ENCODE assay signal across 10 cellular contexts in the genomic region with DNA sequence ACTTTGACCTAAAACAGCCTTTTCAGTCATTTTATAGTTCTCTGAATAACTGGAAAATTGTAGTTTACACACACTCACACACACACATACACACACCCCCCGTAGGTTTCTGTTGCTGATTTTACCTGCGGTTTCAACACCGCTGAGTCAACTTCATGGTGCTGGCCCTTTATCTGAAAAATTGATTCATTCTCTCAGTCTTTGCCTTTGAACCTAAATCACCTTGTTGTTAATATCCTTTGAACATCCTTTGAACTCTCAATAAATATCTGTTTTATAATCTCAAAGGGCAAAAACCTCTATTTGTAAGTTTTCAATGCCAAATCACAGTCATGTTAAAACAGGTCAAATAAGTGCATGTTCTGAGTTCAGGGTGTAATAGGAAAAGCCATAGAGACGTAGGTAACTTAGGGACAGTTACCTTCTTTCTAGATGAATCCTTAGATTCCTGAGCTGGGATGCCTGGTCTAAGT.
DNase-seq lines count a peak whose midpoint lies in the region; ATAC-seq, FAIRE-seq and TF ChIP-seq lines count a peak whose summit lies in the region.
"Had no signal": no experiment of that assay in that cellular context is flagged by ENCODE, and none has a peak within 500 bp of the region (broad histone marks: within the 10 kb centered on the region; RNA-seq: fewer than 3 reads in every experiment).

No MANE protein-coding gene starts in this region.

- FAIRE-seq in H1 (lab: Jason Lieb, UNC): no peak

- no peak overlapping the region for H4K5ac ChIP-seq in H1 (ENCODE audit: insufficient read length, low read depth, low read length)
- H4K5ac ChIP-seq in mesendoderm (ENCODE audit: low read length): no peak overlapping the region

- H3K79me2 ChIP-seq in H1 (ENCODE audit: control insufficient read depth in 1 of 2, insufficient read depth in 2 of 2, low read length in 2 of 2) (no peaks in the 10 kb centered on the region), mesendoderm (ENCODE audit: control insufficient read depth, insufficient read depth, low read length) (no peaks in the 10 kb centered on the region)

- H4K8ac ChIP-seq in H1 (ENCODE audit: extremely low read depth, insufficient read depth, low read length) (no peak overlapping the region), mesendoderm (ENCODE audit: low read depth, low read length) (no peak overlapping the region)

- POLR2A ChIA-PET in Panc1 (lab: Charles Lee) (no interaction called here), H1 (lab: Charles Lee; ENCODE audit: partially characterized antibody) (interaction anchor here (0.8 kb wide), 1 partner anchor 730 kb away, joined by 4 read pairs; no protein-coding TSS in a partner anchor)
- POLR2A ChIA-PET in activated CD8-positive, alpha-beta T cell treated with anti-CD3 and anti-CD28 coated beads, Interleukin-2, amount 10 ng/mL, durations not matched to agents 7 days and 5 days (lab: Charles Lee): interaction anchor here (2.3 kb wide), 1 partner anchor 10 kb away, joined by 10 read pairs; no protein-coding TSS in a partner anchor

- H3K27ac Mint-ChIP-seq in activated CD8-positive, alpha-beta T cell treated with anti-CD3 and anti-CD28 coated beads, Interleukin-2, amount 10 ng/mL, durations not matched to agents 7 days and 5 days: no peak overlapping the region

- intact Hi-C loops in Panc1 (cut with micrococcal nuclease; ENCODE audit: unreplicated experiment): loop anchor here (1.0 to 5.0 kb wide), 4 partner anchors 84 to 729 kb away; no protein-coding TSS in a partner anchor

- H3K4me3 ChIP-seq in Panc1 (ENCODE audit: low read depth in 2 of 2, low read length in 2 of 2): no peak overlapping the region
- H3K4me3 ChIP-seq in H1 (ENCODE audit: extremely low read depth in 1 of 4, insufficient read depth in 2 of 4, low read depth in 3 of 4, low read length in 4 of 4): no peak overlapping the region
- no peak overlapping the region for H3K4me3 ChIP-seq in mesendoderm (ENCODE audit: low read length)
- H3K4me3 ChIP-seq: coronary artery had no signal

- H2AFZ ChIP-seq in H1 (ENCODE audit: low read length): peak overlapping the region; percentile 87

- in situ Hi-C loops in Panc1 (cut with HindIII; ENCODE audit: low pct_unique_long_range_greater_than_20kb, low sequenced_read_pairs): no loop called here

- H3K27me3 ChIP-seq in Panc1 (ENCODE audit: control insufficient read depth, insufficient read depth, low read length) (no peaks in the 10 kb centered on the region), H1 (replicated peaks in 1 of 4; ENCODE audit: control insufficient read depth in 3 of 4, extremely low read depth in 1 of 4, insufficient read depth in 3 of 4, low read length in 3 of 4) (no peaks in the 10 kb centered on the region), mesendoderm (ENCODE audit: insufficient read depth, low read length, poor library complexity) (no peaks in the 10 kb centered on the region)

- WGBS in H1 (ENCODE audit: extremely low coverage in 1 of 2, insufficient coverage in 1 of 2, insufficient read length in 1 of 2, insufficient replicate concordance in 2 of 2, low coverage in 1 of 2, low lambda C conversion rate in 2 of 2, missing lambda C conversion rate in 1 of 2), 2 experiments: 75% methylated on average over 4 of the region's 4 CpGs; no CpG with 5 or more reads in 1 of the 2 experiments
- WGBS in mesendoderm (ENCODE audit: extremely low coverage, insufficient coverage, low lambda C conversion rate): no CpG with 5 or more reads among the region's 4 CpGs

- no peaks in the 10 kb centered on the region for H3K79me1 ChIP-seq in H1 (ENCODE audit: low read depth, low read length)
- H3K79me1 ChIP-seq in mesendoderm (ENCODE audit: low read length): no peaks in the 10 kb centered on the region

- no peak overlapping the region for H3K14ac ChIP-seq in H1 (ENCODE audit: insufficient read length)

- no peak overlapping the region for H3K4me2 ChIP-seq in H1 (ENCODE audit: insufficient read depth in 1 of 2, low read depth in 2 of 2, low read length in 2 of 2)
- no peak overlapping the region for H3K4me2 ChIP-seq in mesendoderm (ENCODE audit: low read length)

- H3K9ac ChIP-seq in H1 (replicated peaks in 1 of 4; ENCODE audit: extremely low read depth in 1 of 4, low read depth in 3 of 4, low read length in 3 of 4) (no peak overlapping the region), mesendoderm (ENCODE audit: low read length) (no peak overlapping the region)

- H2BK5ac ChIP-seq in H1 (ENCODE audit: low read depth, low read length): no peak overlapping the region
- no peak overlapping the region for H2BK5ac ChIP-seq in mesendoderm (ENCODE audit: low read length)

- H3K9me3 ChIP-seq in Panc1 (ENCODE audit: control insufficient read depth, insufficient read depth, low read depth, low read length): no peaks in the 10 kb centered on the region
- H3K9me3 ChIP-seq in H1 (ENCODE audit: insufficient read depth in 2 of 2, low read depth in 1 of 2, low read length in 1 of 2): no peaks in the 10 kb centered on the region

- H3K23ac ChIP-seq in H1 (ENCODE audit: insufficient read length): no peak overlapping the region
- no peak overlapping the region for H3K23ac ChIP-seq in mesendoderm (ENCODE audit: low read length)

- H3K4me1 ChIP-seq in Panc1 (ENCODE audit: control insufficient read depth, insufficient read depth, low read length) (no peaks in the 10 kb centered on the region), H1 (replicated peaks in 1 of 4; ENCODE audit: control insufficient read depth in 3 of 4, insufficient read depth in 4 of 4, low read length in 3 of 4) (peaks cover 0 to 6% (median 2%) of the 10 kb centered on the region in 4 experiments; a peak in 2 of 7 replicates), mesendoderm (ENCODE audit: control insufficient read depth, low read depth, low read length) (no peaks in the 10 kb centered on the region)

- TF ChIP-seq RAD21 in H1 (IDR thresholded peaks at IDR 0.05 in 1 of 2, conservative IDR thresholded peaks at IDR 0.05 in 1 of 2; ENCODE audit: low read depth in 2 of 2, low read length in 2 of 2): no peak

- no peaks in the 10 kb centered on the region for H4K20me1 ChIP-seq in H1 (replicated peaks in 1 of 2; ENCODE audit: control insufficient read depth in 1 of 2, insufficient read depth in 2 of 2, low read length in 2 of 2)

- no peak overlapping the region for H4K91ac ChIP-seq in H1 (replicated peaks; ENCODE audit: insufficient read length, low read length)

- no peaks in the 10 kb centered on the region for H3K9me3 Mint-ChIP-seq in activated CD8-positive, alpha-beta T cell treated with anti-CD3 and anti-CD28 coated beads, Interleukin-2, amount 10 ng/mL, durations not matched to agents 7 days and 5 days (ENCODE audit: insufficient read depth)

- H2BK20ac ChIP-seq in H1 (ENCODE audit: low read length): no peak overlapping the region

- no TSS peak for BruUV-seq in Panc1 (replicated peaks; lab: Mats Ljungman, UMichigan)

- H3K4me1 Mint-ChIP-seq in activated CD8-positive, alpha-beta T cell treated with anti-CD3 and anti-CD28 coated beads, Interleukin-2, amount 10 ng/mL, durations not matched to agents 7 days and 5 days (ENCODE audit: low read depth): peaks cover 17% of the 10 kb centered on the region

- H3K4ac ChIP-seq in H1 (replicated peaks; ENCODE audit: insufficient read length, low read depth, low read length): no peak overlapping the region
- H3K4ac ChIP-seq in mesendoderm (ENCODE audit: low read depth, low read length): no peak overlapping the region

- H3K4me3 Mint-ChIP-seq in activated CD8-positive, alpha-beta T cell treated with anti-CD3 and anti-CD28 coated beads, Interleukin-2, amount 10 ng/mL, durations not matched to agents 7 days and 5 days: no peak overlapping the region

- TF ChIP-seq EP300 in H1 (IDR thresholded peaks at IDR 0.05; ENCODE audit: borderline replicate concordance in 1 of 2, low read depth in 2 of 2, low read length in 2 of 2): no peak

- CTCF ChIA-PET in Panc1 (lab: Charles Lee) (interaction anchor here (1.0 to 1.8 kb wide), 2 partner anchors 219 to 221 kb away, joined by 4 to 7 read pairs; no protein-coding TSS in a partner anchor), H1 (lab: Charles Lee; ENCODE audit: partially characterized antibody) (interaction anchor here (0.7 to 5.3 kb wide), 20 partner anchors 9 to 729 kb away, joined by 3 to 54 read pairs (median 4); a partner anchor contains a TSS)
- CTCF ChIA-PET in activated CD8-positive, alpha-beta T cell treated with anti-CD3 and anti-CD28 coated beads, Interleukin-2, amount 10 ng/mL, durations not matched to agents 7 days and 5 days (lab: Charles Lee): interaction anchor here (0.8 to 2.3 kb wide), 8 partner anchors 9 to 530 kb away, joined by 3 to 9 read pairs (median 6); no protein-coding TSS in a partner anchor

- H2BK120ac ChIP-seq in H1 (replicated peaks; ENCODE audit: low read depth, low read length) (no peak overlapping the region), mesendoderm (ENCODE audit: low read depth, low read length) (no peak overlapping the region)

- H3K18ac ChIP-seq in H1 (ENCODE audit: extremely low read depth, low read length) (no peak overlapping the region), mesendoderm (ENCODE audit: low read length) (no peak overlapping the region)

- H2BK15ac ChIP-seq in H1 (ENCODE audit: low read length) (no peak overlapping the region), mesendoderm (replicated peaks; ENCODE audit: low read depth) (no peak overlapping the region)

- no peaks in the 10 kb centered on the region for H3K36me3 ChIP-seq in Panc1 (ENCODE audit: control insufficient read depth, insufficient read depth, low read length)
- no peaks in the 10 kb centered on the region for H3K36me3 ChIP-seq in H1 (ENCODE audit: control insufficient read depth in 2 of 4, insufficient read depth in 4 of 4, low read length in 3 of 4)
- H3K36me3 ChIP-seq in mesendoderm (ENCODE audit: control insufficient read depth, insufficient read depth, low read length): no peaks in the 10 kb centered on the region

- no peak overlapping the region for H2BK12ac ChIP-seq in H1 (ENCODE audit: low read depth, low read length)

- TF ChIP-seq POLR2A in H1 (IDR thresholded peaks at IDR 0.05; ENCODE audit: control extremely low read depth in 1 of 2, low read depth in 2 of 2, low read length in 2 of 2): no peak

- peaks cover 17% of the 10 kb centered on the region for H3K27me3 Mint-ChIP-seq in activated CD8-positive, alpha-beta T cell treated with anti-CD3 and anti-CD28 coated beads, Interleukin-2, amount 10 ng/mL, durations not matched to agents 7 days and 5 days (ENCODE audit: low read depth)

- DNase-seq in Panc1 (ENCODE audit: low read depth, low spot score): no peak
- DNase-seq in activated CD8-positive, alpha-beta T cell treated with anti-CD3 and anti-CD28 coated beads, Interleukin-2, amount 10 ng/mL, durations not matched to agents 7 days and 5 days: peak; percentile 49
- DNase-seq in H1 (ENCODE audit: low read depth in 1 of 2, low spot score in 2 of 2): no peak
- peak; percentile 12 to 24 for DNase-seq in stimulated activated CD8-positive, alpha-beta memory T cell treated with anti-CD3 and anti-CD28 coated beads, Interleukin-4, amount 100 ng/mL, for 4 hours (ENCODE audit: low read depth in 2 of 2, low spot score in 1 of 2)
- no peak for DNase-seq in superior temporal gyrus (ENCODE audit: extremely low spot score)
- no peak for DNase-seq in mesendoderm
- DNase-seq in GM20000 (ENCODE audit: low spot score): no peak
- DNase-seq: NCI-H446 treated with DMSO at 0.1 percent for 48 hours had no signal

- H3K56ac ChIP-seq in H1 (replicated peaks; ENCODE audit: insufficient read length, low read depth, low read length) (no peak overlapping the region), mesendoderm (ENCODE audit: low read length) (no peak overlapping the region)

- ATAC-seq in Panc1: peak; percentile 50; the same call in 1 of the 2 replicates
- ATAC-seq in activated CD8-positive, alpha-beta T cell treated with anti-CD3 and anti-CD28 coated beads, Interleukin-2, amount 10 ng/mL, durations not matched to agents 7 days and 5 days: peak; percentile 57
- no peak for ATAC-seq in GM21619 (IDR thresholded peaks at IDR 0.05; ENCODE audit: unreplicated experiment)

- H3K23me2 ChIP-seq in H1 (ENCODE audit: low read depth, low read length): no peaks in the 10 kb centered on the region

- TF ChIP-seq CTCF in Panc1 (IDR thresholded peaks at IDR 0.05): no peak
- no peak for TF ChIP-seq CTCF in H1 (IDR thresholded peaks at IDR 0.05; ENCODE audit: control extremely low read depth in 1 of 3, insufficient read depth in 1 of 3, low read depth in 1 of 3, low read length in 3 of 3)
- no peak for TF ChIP-seq CTCF in GM20000 (IDR thresholded peaks at IDR 0.05; ENCODE audit: extremely low read depth, missing control alignments)

- no peaks in the 10 kb centered on the region for H3K36me3 Mint-ChIP-seq in activated CD8-positive, alpha-beta T cell treated with anti-CD3 and anti-CD28 coated beads, Interleukin-2, amount 10 ng/mL, durations not matched to agents 7 days and 5 days (ENCODE audit: low read depth)

- no peak overlapping the region for H3K27ac ChIP-seq in Panc1 (ENCODE audit: low read length)
- no peak overlapping the region for H3K27ac ChIP-seq in H1 (ENCODE audit: low read depth, low read length)
- no peak overlapping the region for H3K27ac ChIP-seq in mesendoderm (ENCODE audit: low read depth, low read length)
- H3K27ac ChIP-seq: coronary artery had no signal

- no peak overlapping the region for H2AK5ac ChIP-seq in H1 (ENCODE audit: low read depth, low read length)
- no peak overlapping the region for H2AK5ac ChIP-seq in mesendoderm (ENCODE audit: low read length)

Comparison
In these comparisons a context has a peak if more than half of its experiments do, and no peak if none do; other contexts are left out.
1. DNase-seq: peak in activated CD8-positive, alpha-beta T cell treated with anti-CD3 and anti-CD28 coated beads, Interleukin-2, amount 10 ng/mL, durations not matched to agents 7 days and 5 days (single experiment) and stimulated activated CD8-positive, alpha-beta memory T cell treated with anti-CD3 and anti-CD28 coated beads, Interleukin-4, amount 100 ng/mL, for 4 hours (2 of 2); none in Panc1 (single experiment), H1 (0 of 2), superior temporal gyrus (single experiment), mesendoderm (single experiment) and GM20000 (single experiment).